Comparison of ENCODE assay signal across 25 cellular contexts in genomic region chr20:57507477-57507876, GRCh38. TPM values are rescaled to one million over a fixed set of nuclear protein-coding genes. Genes with fewer than 3 reads are reported as not detected.
DNase-seq lines count a peak whose midpoint lies in the region; FAIRE-seq and TF ChIP-seq lines count a peak whose summit lies in the region.
"Had no signal": no experiment of that assay in that cellular context is flagged by ENCODE, and none has a peak within 500 bp of the region (broad histone marks: within the 10 kb centered on the region; RNA-seq: fewer than 3 reads in every experiment).

No MANE protein-coding gene starts in this region.

- no peak overlapping the region for H3K27ac Mint-ChIP-seq in MCF 10A (ENCODE audit: low read depth, unreplicated experiment)
- H3K27ac Mint-ChIP-seq in chondrocyte (ENCODE audit: unreplicated experiment), result peak overlapping the region; percentile 27
- H3K27ac Mint-ChIP-seq: activated T-helper 17 cell treated with anti-CD3 and anti-CD28 coated beads, Interleukin-2, amount 50 U/mL, for 72 hours; dendritic cell treated with granulocyte-macrophage colony-stimulating factor and Interleukin-4, amounts not matched to agents 40 ng/mL and 50 ng/mL, for 4 days; GM23338 had no signal

- no peak overlapping the region for H3K9ac ChIP-seq in mammary epithelial cell (ENCODE audit: insufficient read depth, low read length)

- H2AFZ ChIP-seq in mammary epithelial cell (ENCODE audit: low read depth, low read length), result no peak overlapping the region
- H2AFZ ChIP-seq: GM23338 had no signal

- H3K27ac ChIP-seq in mammary epithelial cell (ENCODE audit: insufficient read depth, low read depth, low read length), result no peak overlapping the region
- H3K27ac ChIP-seq: 22Rv1, C4-2B, foreskin keratinocyte, lower lobe of right lung, RWPE1, upper lobe of left lung had no signal

- dilution Hi-C loops in mammary epithelial cell (cut with HindIII; ENCODE audit: low sequenced_read_pairs), result no loop called here

- H3K36me3 Mint-ChIP-seq in MCF 10A (ENCODE audit: insufficient read depth, unreplicated experiment) (no peaks in the 10 kb centered on the region), chondrocyte (ENCODE audit: low read depth) (no peaks in the 10 kb centered on the region)

- no peaks in the 10 kb centered on the region for H3K4me1 Mint-ChIP-seq in MCF 10A (ENCODE audit: insufficient read depth, unreplicated experiment)
- H3K4me1 Mint-ChIP-seq in chondrocyte (ENCODE audit: low read depth), result peaks cover 33% of the 10 kb centered on the region
- H3K4me1 Mint-ChIP-seq: activated T-helper 17 cell treated with anti-CD3 and anti-CD28 coated beads, Interleukin-2, amount 50 U/mL, for 72 hours had no signal

- CTCF ChIA-PET in MCF 10A (lab: Yijun Ruan, JAX) (interaction anchor here (0.6 to 9.7 kb wide), 10 partner anchors 14 to 727 kb away, joined by 3 to 131 read pairs (median 3); no protein-coding TSS in a partner anchor), mammary epithelial cell (lab: Charles Lee; ENCODE audit: low non-redundant PET) (no interaction called here)

- H3K27me3 Mint-ChIP-seq in MCF 10A (ENCODE audit: insufficient read depth, unreplicated experiment) (peaks cover 34% of the 10 kb centered on the region), chondrocyte (ENCODE audit: low read depth) (no peaks in the 10 kb centered on the region)

- H3K4me1 ChIP-seq in mammary epithelial cell (ENCODE audit: insufficient read depth, low read length), result no peaks in the 10 kb centered on the region
- H3K4me1 ChIP-seq: foreskin keratinocyte had no signal

- no peak for FAIRE-seq in urothelium cell line (lab: Jason Lieb, UNC)

- no peaks in the 10 kb centered on the region for H4K20me1 ChIP-seq in mammary epithelial cell (ENCODE audit: insufficient read depth, low read length)

- no peaks in the 10 kb centered on the region for H3K27me3 ChIP-seq in mammary epithelial cell (ENCODE audit: insufficient read depth, low read length)
- H3K27me3 ChIP-seq: upper lobe of left lung had no signal

- H3K36me3 ChIP-seq in mammary epithelial cell (ENCODE audit: insufficient read depth, low read length), result no peaks in the 10 kb centered on the region
- H3K36me3 ChIP-seq: lower lobe of right lung, upper lobe of left lung had no signal

- BruUV-seq in MCF 10A (replicated peaks; lab: Mats Ljungman, UMichigan) (no TSS peak), mammary epithelial cell (replicated peaks; lab: Mats Ljungman, UMichigan) (no TSS peak)

- H3K79me2 ChIP-seq in mammary epithelial cell (ENCODE audit: insufficient read depth, low read length), result no peaks in the 10 kb centered on the region

- in situ Hi-C loops in mammary epithelial cell (cut with MboI; ENCODE audit: low sequenced_read_pairs in 2 of 2), result no loop called here

- WGBS in mammary epithelial cell (ENCODE audit: low coverage, missing lambda C conversion rate), result 41% methylated on average over 6 of the region's 6 CpGs

- no peaks in the 10 kb centered on the region for H3K9me3 ChIP-seq in mammary epithelial cell (replicated peaks; ENCODE audit: insufficient read depth, low read length)
- H3K9me3 ChIP-seq: lower lobe of right lung, upper lobe of left lung had no signal

- no peak for TF ChIP-seq CTCF in MCF 10A (IDR thresholded peaks at IDR 0.05; ENCODE audit: unreplicated experiment)
- no peak for TF ChIP-seq CTCF in mammary epithelial cell (conservative IDR thresholded peaks at IDR 0.05 in 1 of 2, IDR thresholded peaks at IDR 0.05 in 1 of 2; ENCODE audit: extremely low read depth in 1 of 2, insufficient read depth in 1 of 2, low read depth in 1 of 2, low read length in 2 of 2)
- TF ChIP-seq CTCF in chondrocyte (IDR thresholded peaks at IDR 0.05), result no peak

- intact Hi-C loops in MCF 10A (cut with micrococcal nuclease) (no loop called here), mammary epithelial cell (cut with micrococcal nuclease) (no loop called here)

- H3K9me3 Mint-ChIP-seq in MCF 10A (ENCODE audit: unreplicated experiment), result no peaks in the 10 kb centered on the region
- no peaks in the 10 kb centered on the region for H3K9me3 Mint-ChIP-seq in chondrocyte (ENCODE audit: low read depth)
- H3K9me3 Mint-ChIP-seq: activated T-helper 17 cell treated with anti-CD3 and anti-CD28 coated beads, Interleukin-2, amount 50 U/mL, for 72 hours; dendritic cell treated with granulocyte-macrophage colony-stimulating factor and Interleukin-4, amounts not matched to agents 40 ng/mL and 50 ng/mL, for 4 days; GM23338 had no signal

- DNase-seq in MCF 10A (ENCODE audit: unreplicated experiment), result peak; percentile 23
- DNase-seq in mammary epithelial cell, result no peak
- peak; percentile 88 for DNase-seq in RPMI7951 (ENCODE audit: low read depth)
- DNase-seq in chondrocyte (ENCODE audit: low spot score), result no peak
- peak; percentile 87 for DNase-seq in urothelium cell line (ENCODE audit: low spot score)
- no peak for DNase-seq in activated gamma-delta T cell (lab: John Stamatoyannopoulos, UW)
- no peak for DNase-seq in NCI-H510A treated with DMSO at 0.1 percent for 48 hours (lab: John Stamatoyannopoulos, UW)
- DNase-seq in Ammon's horn (ENCODE audit: low spot score), result no peak
- DNase-seq: activated CD4-positive, alpha-beta T cell treated with anti-CD3 and anti-CD28 coated beads, Interleukin-2, amount 50 U/mL, for 1 hour; foreskin keratinocyte; islet precursor cell; KG1; lower lobe of right lung; NCI-H1092; NCI-H2081 treated with DMSO at 0.1 percent for 48 hours; NCI-H524; stimulated activated CD4-positive, alpha-beta T cell treated with anti-CD3 and anti-CD28 coated beads, Interleukin-12 subunit alpha, Interleukin-12 subunit beta, amount 100 ng/mL, for 4 hours; upper lobe of left lung had no signal

- H3K4me3 Mint-ChIP-seq in MCF 10A (ENCODE audit: unreplicated experiment), result no peak overlapping the region
- H3K4me3 Mint-ChIP-seq in chondrocyte (ENCODE audit: unreplicated experiment), result no peak overlapping the region
- H3K4me3 Mint-ChIP-seq: activated T-helper 17 cell treated with anti-CD3 and anti-CD28 coated beads, Interleukin-2, amount 50 U/mL, for 72 hours; dendritic cell treated with granulocyte-macrophage colony-stimulating factor and Interleukin-4, amounts not matched to agents 40 ng/mL and 50 ng/mL, for 4 days; GM23338 had no signal

- H3K4me2 ChIP-seq in mammary epithelial cell (ENCODE audit: insufficient read depth, low read depth, low read length), result no peak overlapping the region
- H3K4me2 ChIP-seq: GM23338 had no signal

- POLR2A ChIA-PET in MCF 10A (lab: Yijun Ruan, JAX), result no interaction called here

- H3K4me3 ChIP-seq in mammary epithelial cell (replicated peaks in 1 of 3; ENCODE audit: insufficient read depth in 1 of 3, low read depth in 2 of 3, low read length in 3 of 3), result no peak overlapping the region
- H3K4me3 ChIP-seq: GM23338, lower lobe of right lung, upper lobe of left lung had no signal

RNA-seq across cellular contexts. Expression of gene CTCFL, which starts 17.5 kb away (rescaled TPM):
- not detected in 2 replicates for total RNA-seq in MCF 10A (2022)
- total RNA-seq in mammary epithelial cell, result not detected
- not detected for polyA plus RNA-seq in mammary epithelial cell
- polyA minus RNA-seq in mammary epithelial cell, result not detected
- not detected in 2 replicates for total RNA-seq in RPMI7951 (2014; rRNA removed; shearing (Covaris generic))
- total RNA-seq in chondrocyte, result not detected in 3 replicates
- total RNA-seq: activated T-helper 17 cell treated with anti-CD3 and anti-CD28 coated beads, Interleukin-2, amount 50 U/mL, for 72 hours; foreskin keratinocyte; lower lobe of right lung; renal cortical epithelial cell had no signal
- polyA plus RNA-seq: foreskin keratinocyte had no signal

RNA-seq across cellular contexts. Expression of gene PCK1, which starts 53.4 kb away (rescaled TPM):
- total RNA-seq in MCF 10A (2022) (not detected in 2 replicates), mammary epithelial cell (not detected), chondrocyte (not detected in 3 replicates)
- not detected for polyA plus RNA-seq in mammary epithelial cell
- polyA minus RNA-seq in mammary epithelial cell, result not detected
- total RNA-seq in RPMI7951 (2014; rRNA removed; shearing (Covaris generic)), result not detected in 2 replicates
- total RNA-seq: activated T-helper 17 cell treated with anti-CD3 and anti-CD28 coated beads, Interleukin-2, amount 50 U/mL, for 72 hours; foreskin keratinocyte; GM23338; lower lobe of right lung had no signal
- polyA plus RNA-seq: foreskin keratinocyte, GM23338 had no signal

Comparison
In these comparisons a context has a peak if more than half of its experiments do, and no peak if none do; other contexts are left out.
1. DNase-seq: peak in MCF 10A (single experiment), RPMI7951 (single experiment) and urothelium cell line (single experiment); none in mammary epithelial cell (single experiment), chondrocyte (single experiment), activated gamma-delta T cell (single experiment), NCI-H510A treated with DMSO at 0.1 percent for 48 hours (single experiment) and Ammon's horn (single experiment).